ENCODE assay signal across 2 cellular contexts in the genomic region with DNA sequence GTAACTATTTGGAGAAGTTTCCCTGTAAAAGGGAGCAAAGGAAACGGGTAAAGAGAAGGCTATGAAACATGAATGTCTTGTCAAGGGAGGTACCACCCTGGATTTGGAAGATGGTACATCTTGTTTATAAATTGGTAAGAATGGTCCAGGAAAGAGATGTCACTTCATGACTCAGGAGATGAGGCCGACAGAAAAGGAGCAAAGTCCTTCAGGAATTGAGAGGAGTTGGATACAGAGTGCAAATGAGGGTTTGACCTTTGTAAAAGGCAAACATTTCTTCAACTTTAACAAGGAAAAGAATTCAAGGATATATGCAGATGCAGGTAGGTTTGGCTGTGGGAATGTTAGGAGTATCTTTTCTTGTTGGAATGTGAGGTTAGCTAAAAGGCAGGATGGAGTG.
TF ChIP-seq lines count a peak whose summit lies in the region.

No MANE protein-coding gene starts in this region.

TF ChIP-seq in HepG2, 621 proteins besides CTCF, POLR2A, EP300 and RAD21:
- TF ChIP-seq NR2F1 (CRISPR knock-in tag; IDR thresholded peaks at IDR 0.05), result peak in 1 of 2 experiments; percentile 28; a peak in 1 of 4 replicates
- TF ChIP-seq REPIN1 (CRISPR knock-in tag; IDR thresholded peaks at IDR 0.05; ENCODE audit: borderline replicate concordance, low read depth), result no peak
- no peak for TF ChIP-seq CREM (IDR thresholded peaks at IDR 0.05)
- no peak for TF ChIP-seq CREM (CRISPR knock-in tag; IDR thresholded peaks at IDR 0.05)
- TF ChIP-seq HBP1 (CRISPR knock-in tag; IDR thresholded peaks at IDR 0.05; ENCODE audit: low read depth), result no peak
- TF ChIP-seq THYN1 (CRISPR knock-in tag; IDR thresholded peaks at IDR 0.05; ENCODE audit: borderline replicate concordance, low read depth), result no peak
- TF ChIP-seq TOPORS (CRISPR knock-in tag; IDR thresholded peaks at IDR 0.05), result no peak

TF ChIP-seq in SK-N-SH treated with all-trans-retinoic acid at 6 μM for 48 hours, 23 proteins besides CTCF, POLR2A, EP300 and RAD21:
- TF ChIP-seq OSR1 (CRISPR knock-in tag; IDR thresholded peaks at IDR 0.05) (no peak), RARB (CRISPR knock-in tag; IDR thresholded peaks at IDR 0.05) (no peak), ZFP30 (CRISPR knock-in tag; IDR thresholded peaks at IDR 0.05) (no peak), ZNF70 (CRISPR knock-in tag; IDR thresholded peaks at IDR 0.05) (no peak), TCF4 (CRISPR knock-in tag; IDR thresholded peaks at IDR 0.05; ENCODE audit: borderline replicate concordance) (no peak), SNAI2 (CRISPR knock-in tag; IDR thresholded peaks at IDR 0.05) (no peak), ZFP3 (CRISPR knock-in tag; IDR thresholded peaks at IDR 0.05) (no peak), GLIS3 (CRISPR knock-in tag; IDR thresholded peaks at IDR 0.05) (no peak), ZC3H10 (CRISPR knock-in tag; IDR thresholded peaks at IDR 0.05) (no peak), ARNTL (CRISPR knock-in tag; IDR thresholded peaks at IDR 0.05; ENCODE audit: borderline replicate concordance, low read depth) (no peak), ZNF565 (CRISPR knock-in tag; conservative IDR thresholded peaks at IDR 0.05; ENCODE audit: low read depth) (no peak), PATZ1 (CRISPR knock-in tag; IDR thresholded peaks at IDR 0.05; ENCODE audit: borderline replicate concordance) (no peak), BACH2 (CRISPR knock-in tag; IDR thresholded peaks at IDR 0.05; ENCODE audit: borderline replicate concordance) (no peak), ESRRG (CRISPR knock-in tag; IDR thresholded peaks at IDR 0.05) (no peak), ZNF8 (CRISPR knock-in tag; IDR thresholded peaks at IDR 0.05) (no peak)
- TF ChIP-seq, protein P1, sequence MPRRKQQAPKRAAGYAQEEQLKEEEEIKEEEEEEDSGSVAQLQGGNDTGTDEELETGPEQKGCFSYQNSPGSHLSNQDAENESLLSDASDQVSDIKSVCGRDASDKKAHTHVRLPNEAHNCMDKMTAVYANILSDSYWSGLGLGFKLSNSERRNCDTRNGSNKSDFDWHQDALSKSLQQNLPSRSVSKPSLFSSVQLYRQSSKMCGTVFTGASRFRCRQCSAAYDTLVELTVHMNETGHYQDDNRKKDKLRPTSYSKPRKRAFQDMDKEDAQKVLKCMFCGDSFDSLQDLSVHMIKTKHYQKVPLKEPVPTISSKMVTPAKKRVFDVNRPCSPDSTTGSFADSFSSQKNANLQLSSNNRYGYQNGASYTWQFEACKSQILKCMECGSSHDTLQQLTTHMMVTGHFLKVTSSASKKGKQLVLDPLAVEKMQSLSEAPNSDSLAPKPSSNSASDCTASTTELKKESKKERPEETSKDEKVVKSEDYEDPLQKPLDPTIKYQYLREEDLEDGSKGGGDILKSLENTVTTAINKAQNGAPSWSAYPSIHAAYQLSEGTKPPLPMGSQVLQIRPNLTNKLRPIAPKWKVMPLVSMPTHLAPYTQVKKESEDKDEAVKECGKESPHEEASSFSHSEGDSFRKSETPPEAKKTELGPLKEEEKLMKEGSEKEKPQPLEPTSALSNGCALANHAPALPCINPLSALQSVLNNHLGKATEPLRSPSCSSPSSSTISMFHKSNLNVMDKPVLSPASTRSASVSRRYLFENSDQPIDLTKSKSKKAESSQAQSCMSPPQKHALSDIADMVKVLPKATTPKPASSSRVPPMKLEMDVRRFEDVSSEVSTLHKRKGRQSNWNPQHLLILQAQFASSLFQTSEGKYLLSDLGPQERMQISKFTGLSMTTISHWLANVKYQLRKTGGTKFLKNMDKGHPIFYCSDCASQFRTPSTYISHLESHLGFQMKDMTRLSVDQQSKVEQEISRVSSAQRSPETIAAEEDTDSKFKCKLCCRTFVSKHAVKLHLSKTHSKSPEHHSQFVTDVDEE (CRISPR knock-in tag; IDR thresholded peaks at IDR 0.05), result no peak
- TF ChIP-seq, protein P2, sequence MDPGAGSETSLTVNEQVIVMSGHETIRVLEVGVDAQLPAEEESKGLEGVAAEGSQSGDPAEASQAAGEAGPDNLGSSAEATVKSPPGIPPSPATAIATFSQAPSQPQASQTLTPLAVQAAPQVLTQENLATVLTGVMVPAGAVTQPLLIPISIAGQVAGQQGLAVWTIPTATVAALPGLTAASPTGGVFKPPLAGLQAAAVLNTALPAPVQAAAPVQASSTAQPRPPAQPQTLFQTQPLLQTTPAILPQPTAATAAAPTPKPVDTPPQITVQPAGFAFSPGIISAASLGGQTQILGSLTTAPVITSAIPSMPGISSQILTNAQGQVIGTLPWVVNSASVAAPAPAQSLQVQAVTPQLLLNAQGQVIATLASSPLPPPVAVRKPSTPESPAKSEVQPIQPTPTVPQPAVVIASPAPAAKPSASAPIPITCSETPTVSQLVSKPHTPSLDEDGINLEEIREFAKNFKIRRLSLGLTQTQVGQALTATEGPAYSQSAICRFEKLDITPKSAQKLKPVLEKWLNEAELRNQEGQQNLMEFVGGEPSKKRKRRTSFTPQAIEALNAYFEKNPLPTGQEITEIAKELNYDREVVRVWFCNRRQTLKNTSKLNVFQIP (CRISPR knock-in tag; IDR thresholded peaks at IDR 0.05; ENCODE audit: borderline replicate concordance, low read depth), result no peak
- TF ChIP-seq, protein P3, sequence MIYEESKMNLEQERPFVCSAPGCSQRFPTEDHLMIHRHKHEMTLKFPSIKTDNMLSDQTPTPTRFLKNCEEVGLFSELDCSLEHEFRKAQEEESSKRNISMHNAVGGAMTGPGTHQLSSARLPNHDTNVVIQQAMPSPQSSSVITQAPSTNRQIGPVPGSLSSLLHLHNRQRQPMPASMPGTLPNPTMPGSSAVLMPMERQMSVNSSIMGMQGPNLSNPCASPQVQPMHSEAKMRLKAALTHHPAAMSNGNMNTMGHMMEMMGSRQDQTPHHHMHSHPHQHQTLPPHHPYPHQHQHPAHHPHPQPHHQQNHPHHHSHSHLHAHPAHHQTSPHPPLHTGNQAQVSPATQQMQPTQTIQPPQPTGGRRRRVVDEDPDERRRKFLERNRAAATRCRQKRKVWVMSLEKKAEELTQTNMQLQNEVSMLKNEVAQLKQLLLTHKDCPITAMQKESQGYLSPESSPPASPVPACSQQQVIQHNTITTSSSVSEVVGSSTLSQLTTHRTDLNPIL (CRISPR knock-in tag; IDR thresholded peaks at IDR 0.05; ENCODE audit: low read depth), result no peak
- TF ChIP-seq, protein P4, sequence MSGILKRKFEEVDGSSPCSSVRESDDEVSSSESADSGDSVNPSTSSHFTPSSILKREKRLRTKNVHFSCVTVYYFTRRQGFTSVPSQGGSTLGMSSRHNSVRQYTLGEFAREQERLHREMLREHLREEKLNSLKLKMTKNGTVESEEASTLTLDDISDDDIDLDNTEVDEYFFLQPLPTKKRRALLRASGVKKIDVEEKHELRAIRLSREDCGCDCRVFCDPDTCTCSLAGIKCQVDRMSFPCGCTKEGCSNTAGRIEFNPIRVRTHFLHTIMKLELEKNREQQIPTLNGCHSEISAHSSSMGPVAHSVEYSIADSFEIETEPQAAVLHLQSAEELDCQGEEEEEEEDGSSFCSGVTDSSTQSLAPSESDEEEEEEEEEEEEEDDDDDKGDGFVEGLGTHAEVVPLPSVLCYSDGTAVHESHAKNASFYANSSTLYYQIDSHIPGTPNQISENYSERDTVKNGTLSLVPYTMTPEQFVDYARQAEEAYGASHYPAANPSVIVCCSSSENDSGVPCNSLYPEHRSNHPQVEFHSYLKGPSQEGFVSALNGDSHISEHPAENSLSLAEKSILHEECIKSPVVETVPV (CRISPR knock-in tag; IDR thresholded peaks at IDR 0.05), result no peak
TF ChIP-seq in SK-N-SH treated with all-trans-retinoic acid at 6 μM for 48 hours: peak in this region for 0.
